1 cellular context compared by ENCODE assay signal in genomic region chr7:100119701-100120517, GRCh38.
A peak's percentile ranks its signal among the peaks of the same experiment; 100 is the strongest.
TF ChIP-seq lines count a peak whose summit lies in the region.

No MANE protein-coding gene starts in this region.

TF ChIP-seq in K562, 482 proteins besides CTCF, POLR2A, EP300 and RAD21 (continued from another document and continues in another):
- TF ChIP-seq PRDM10 (IDR thresholded peaks at IDR 0.05; ENCODE audit: partially characterized antibody) (peak; percentile 92), TSHZ1 (CRISPR knock-in tag; IDR thresholded peaks at IDR 0.05) (no peak), SMAD4 (CRISPR knock-in tag; conservative IDR thresholded peaks at IDR 0.05) (0 out of 2 replicates have a peak, but pooled peaks have one; percentile 12), ARNT (IDR thresholded peaks at IDR 0.05) (peak in 1 of 2 experiments; percentile 22; a peak in 1 of 4 replicates), ESRRA (IDR thresholded peaks at IDR 0.05; ENCODE audit: borderline replicate concordance, low read depth) (0 out of 2 replicates have a peak, but pooled peaks have one; percentile 9), SAP30 (IDR thresholded peaks at IDR 0.05; ENCODE audit: borderline replicate concordance, insufficient read depth, low read depth, low read length, poor library complexity, severe bottlenecking) (peak; percentile 88), ZBTB7A (IDR thresholded peaks at IDR 0.05; ENCODE audit: borderline replicate concordance, control insufficient read depth, low read depth, low read length) (0 out of 2 replicates have a peak, but pooled peaks have one; percentile 57), MLX (CRISPR knock-in tag; conservative IDR thresholded peaks at IDR 0.05) (0 out of 4 replicates have a peak, but pooled peaks of 1 of the 2 experiments have one; percentile 76), E2F3 (CRISPR knock-in tag; IDR thresholded peaks at IDR 0.05) (no peak), ZBTB9 (CRISPR knock-in tag; IDR thresholded peaks at IDR 0.05) (0 out of 2 replicates have a peak, but pooled peaks have one; percentile 10), ELF1 (tag; IDR thresholded peaks at IDR 0.05) (0 out of 2 replicates have a peak, but pooled peaks have one; percentile 25), GMEB1 (CRISPR knock-in tag; IDR thresholded peaks at IDR 0.05) (no peak), LCOR (CRISPR knock-in tag; IDR thresholded peaks at IDR 0.05) (peak; percentile 71), POLR2AphosphoS2 (IDR thresholded peaks at IDR 0.05; ENCODE audit: low read length) (peak; percentile 66), SIX5 (IDR thresholded peaks at IDR 0.05; ENCODE audit: borderline replicate concordance in 1 of 2, insufficient read depth in 1 of 2, low read depth in 1 of 2, low read length in 2 of 2) (peak; percentile 47 to 52; a peak in 2 of 4 replicates), FOXJ2 (tag; IDR thresholded peaks at IDR 0.05) (peak; percentile 13; the same call in 1 of the 2 replicates), FOXO4 (CRISPR knock-in tag; IDR thresholded peaks at IDR 0.05) (0 out of 2 replicates have a peak, but pooled peaks have one; percentile 2), RB1 (IDR thresholded peaks at IDR 0.05; ENCODE audit: low read depth) (peak; percentile 26; the same call in 1 of the 2 replicates), RBFOX2 (IDR thresholded peaks at IDR 0.05; ENCODE audit: low read depth, low read length) (peak; percentile 45; the same call in 1 of the 2 replicates), POLR2G (IDR thresholded peaks at IDR 0.05; ENCODE audit: low read depth, low read length) (peak; percentile 1; the same call in 1 of the 2 replicates), NFRKB (IDR thresholded peaks at IDR 0.05; ENCODE audit: low read depth) (no peak), CREB3L1 (IDR thresholded peaks at IDR 0.05; ENCODE audit: borderline replicate concordance, low read depth) (peak; percentile 59; the same call in 1 of the 2 replicates), ZNF766 (CRISPR knock-in tag; conservative IDR thresholded peaks at IDR 0.05) (peak; percentile 81; the same call in 1 of the 2 replicates), GABPB1 (CRISPR knock-in tag; IDR thresholded peaks at IDR 0.05) (0 out of 2 replicates have a peak, but pooled peaks have one; percentile 9), RCOR1 (IDR thresholded peaks at IDR 0.05; ENCODE audit: borderline replicate concordance in 1 of 2, low read depth in 2 of 2, low read length in 2 of 2) (0 out of 4 replicates have a peak, but pooled peaks of 1 of the 2 experiments have one; percentile 2), ZBTB43 (CRISPR knock-in tag; IDR thresholded peaks at IDR 0.05) (no peak), E2F4 (CRISPR knock-in tag; IDR thresholded peaks at IDR 0.05; ENCODE audit: low read depth) (0 out of 2 replicates have a peak, but pooled peaks have one; percentile 15), CBX3 (IDR thresholded peaks at IDR 0.05; ENCODE audit: borderline replicate concordance in 1 of 2, low read length in 2 of 2) (peak in 1 of 2 experiments; percentile 30; a peak in 2 of 3 replicates), HCFC1 (IDR thresholded peaks at IDR 0.05; ENCODE audit: low read depth, low read length) (peak; percentile 88), NBN (IDR thresholded peaks at IDR 0.05; ENCODE audit: low read depth) (peak; percentile 60; the same call in 1 of the 2 replicates), CBX2 (IDR thresholded peaks at IDR 0.05; ENCODE audit: insufficient read depth, low read length, poor library complexity, severe bottlenecking) (no peak), ZFP91 (CRISPR knock-in tag; IDR thresholded peaks at IDR 0.05) (peak; percentile 8; the same call in 1 of the 2 replicates), ZKSCAN8 (CRISPR knock-in tag; IDR thresholded peaks at IDR 0.05) (0 out of 2 replicates have a peak, but pooled peaks have one; percentile 6), ZNF384 (IDR thresholded peaks at IDR 0.05; ENCODE audit: low read depth, low read length) (peak; percentile 70), NR2C1 (IDR thresholded peaks at IDR 0.05) (no peak), NR2C1 (tag; IDR thresholded peaks at IDR 0.05) (peak; percentile 25; the same call in 1 of the 2 replicates), SPI1 (IDR thresholded peaks at IDR 0.05; ENCODE audit: borderline replicate concordance, low read depth, low read length) (0 out of 2 replicates have a peak, but pooled peaks have one; percentile 4), HDAC1 (IDR thresholded peaks at IDR 0.05) (peak in 1 of 2 experiments; percentile 66; a peak in 2 of 4 replicates), SIN3A (IDR thresholded peaks at IDR 0.05; ENCODE audit: borderline replicate concordance in 2 of 2, control insufficient read depth in 1 of 2, low read depth in 2 of 2, low read length in 2 of 2) (0 out of 4 replicates have a peak, but pooled peaks of 1 of the 2 experiments have one; percentile 46)
